In the genomic region with DNA sequence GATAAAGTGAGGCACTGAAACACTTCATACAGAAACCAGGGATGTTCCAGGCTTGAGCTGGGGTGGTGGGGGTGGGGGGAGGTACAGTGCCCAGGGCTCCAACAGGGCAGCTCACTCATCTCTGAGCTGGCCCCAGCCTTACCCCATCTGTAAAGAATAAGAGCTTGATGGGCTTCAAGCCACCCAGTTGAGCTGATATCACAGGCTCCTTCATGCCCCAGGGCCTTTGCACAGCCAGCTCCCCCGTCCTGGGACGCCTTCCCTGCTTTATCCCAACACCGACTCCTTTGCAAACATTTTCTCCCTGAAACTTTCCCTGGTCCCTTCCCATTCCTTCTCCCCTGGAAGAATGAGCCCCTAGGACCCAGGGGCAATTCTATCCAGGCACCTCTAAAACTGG, we compare ENCODE assay signal across 3 cellular contexts.
TF ChIP-seq lines count a peak whose summit lies in the region.

No MANE protein-coding gene starts in this region.

TF ChIP-seq in A549, 52 proteins besides CTCF, POLR2A, EP300 and RAD21:
- TF ChIP-seq FOSL2 (IDR thresholded peaks at IDR 0.05) (no peak), FOSL2 (CRISPR knock-in tag; IDR thresholded peaks at IDR 0.05) (no peak), GATA3 (IDR thresholded peaks at IDR 0.05; ENCODE audit: borderline replicate concordance) (no peak), HOXA7 (CRISPR knock-in tag; IDR thresholded peaks at IDR 0.05) (no peak), ZSCAN20 (CRISPR knock-in tag; IDR thresholded peaks at IDR 0.05) (no peak), RFX5 (IDR thresholded peaks at IDR 0.05) (no peak), EHF (CRISPR knock-in tag; IDR thresholded peaks at IDR 0.05) (no peak), CBX2 (IDR thresholded peaks at IDR 0.05; ENCODE audit: borderline replicate concordance, low read depth) (no peak)
- TF ChIP-seq, protein P1, sequence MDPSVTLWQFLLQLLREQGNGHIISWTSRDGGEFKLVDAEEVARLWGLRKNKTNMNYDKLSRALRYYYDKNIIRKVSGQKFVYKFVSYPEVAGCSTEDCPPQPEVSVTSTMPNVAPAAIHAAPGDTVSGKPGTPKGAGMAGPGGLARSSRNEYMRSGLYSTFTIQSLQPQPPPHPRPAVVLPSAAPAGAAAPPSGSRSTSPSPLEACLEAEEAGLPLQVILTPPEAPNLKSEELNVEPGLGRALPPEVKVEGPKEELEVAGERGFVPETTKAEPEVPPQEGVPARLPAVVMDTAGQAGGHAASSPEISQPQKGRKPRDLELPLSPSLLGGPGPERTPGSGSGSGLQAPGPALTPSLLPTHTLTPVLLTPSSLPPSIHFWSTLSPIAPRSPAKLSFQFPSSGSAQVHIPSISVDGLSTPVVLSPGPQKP (IDR thresholded peaks at IDR 0.05; ENCODE audit: low read depth, low read length): no peak

TF ChIP-seq in HEK293, 187 proteins besides CTCF, POLR2A, EP300 and RAD21 (continued from another document):
- peak; percentile 94 for TF ChIP-seq ZNF623 (tag by site-specific recombination; IDR thresholded peaks at IDR 0.05)
TF ChIP-seq in HEK293: peak in this region for 1.

TF ChIP-seq in K562, 482 proteins besides CTCF, POLR2A, EP300 and RAD21:
- TF ChIP-seq HNRNPK (IDR thresholded peaks at IDR 0.05; ENCODE audit: low read depth, low read length, poor library complexity, severe bottlenecking) (no peak), RBM25 (IDR thresholded peaks at IDR 0.05; ENCODE audit: low read depth, low read length, severe bottlenecking) (peak; percentile 87)
